Comparison of ENCODE assay signal across 7 cellular contexts in genomic region chr5:98929982-98930355, GRCh38. TPM values are rescaled to one million over a fixed set of nuclear protein-coding genes. Genes with fewer than 3 reads are reported as not detected.
DNase-seq lines count a peak whose midpoint lies in the region; ATAC-seq and TF ChIP-seq lines count a peak whose summit lies in the region.

No MANE protein-coding gene starts in this region.

- H3K4me1 ChIP-seq in HAP-1, result peaks cover 47% of the 10 kb centered on the region
- peaks cover 14% of the 10 kb centered on the region for H3K4me1 ChIP-seq in foreskin keratinocyte
- H3K4me1 ChIP-seq in skeletal muscle tissue (ENCODE audit: control insufficient read depth in 3 of 3, insufficient read depth in 3 of 3, low read length in 3 of 3), result peaks cover 15 to 36% (median 35%) of the 10 kb centered on the region in 3 donors

- H3K27ac ChIP-seq in foreskin keratinocyte (peak overlapping the region; percentile 92), skeletal muscle tissue (ENCODE audit: low read depth, low read length) (peak overlapping the region; percentile 100)

- H3K27me3 ChIP-seq in HAP-1 (ENCODE audit: low read depth) (no peaks in the 10 kb centered on the region), foreskin keratinocyte (no peaks in the 10 kb centered on the region), skeletal muscle tissue (ENCODE audit: control insufficient read depth in 3 of 3, insufficient read depth in 3 of 3, low read length in 3 of 3) (no peaks in the 10 kb centered on the region)

- H3K4me3 ChIP-seq in HAP-1 (peak overlapping the region; percentile 94), skeletal muscle tissue (ENCODE audit: low read length in 3 of 3) (peak overlapping the region; percentile 88 to 97 (median 95))

- ATAC-seq in T-helper 17 cell (no peak), foreskin keratinocyte (no peak), HG03432 (IDR thresholded peaks at IDR 0.05; ENCODE audit: unreplicated experiment) (no peak)

- TF ChIP-seq CTCF in foreskin keratinocyte (conservative IDR thresholded peaks at IDR 0.05), result no peak

- peaks cover 12% of the 10 kb centered on the region for H3K36me3 ChIP-seq in HAP-1 (replicated peaks)
- peaks cover 0 to 4% (median 0%) of the 10 kb centered on the region in 3 donors for H3K36me3 ChIP-seq in skeletal muscle tissue (ENCODE audit: control insufficient read depth in 3 of 3, insufficient read depth in 3 of 3, low read length in 3 of 3)

- H3K4me3 Mint-ChIP-seq in T-helper 17 cell, result peak overlapping the region; percentile 99

- H3K36me3 Mint-ChIP-seq in T-helper 17 cell (ENCODE audit: low read depth), result peaks cover 7% of the 10 kb centered on the region

- H3K9ac ChIP-seq in skeletal muscle tissue (ENCODE audit: low read depth in 1 of 3, low read length in 3 of 3), result peak overlapping the region; percentile 100

- no peaks in the 10 kb centered on the region for H3K27me3 Mint-ChIP-seq in T-helper 17 cell

- H3K27ac Mint-ChIP-seq in T-helper 17 cell, result peak overlapping the region; percentile 92

- DNase-seq in HAP-1 (ENCODE audit: low spot score in 2 of 2) (peak in 1 of 2 experiments; percentile 25), T-helper 17 cell (no peak), foreskin keratinocyte (no peak), SIG-M5 treated with dmso at 0.1 percent for 504 hours (lab: John Stamatoyannopoulos, UW; ENCODE audit: unreplicated experiment) (no peak), NCI-H446 treated with DMSO at 0.1 percent for 48 hours (lab: John Stamatoyannopoulos, UW) (no peak)

- H3K4me1 Mint-ChIP-seq in T-helper 17 cell, result peaks cover 36% of the 10 kb centered on the region

- in situ Hi-C loops in HAP-1 (cut with MboI; ENCODE audit: low sequenced_read_pairs), result no loop called here

- H3K9me3 ChIP-seq in HAP-1 (no peaks in the 10 kb centered on the region), T-helper 17 cell (ENCODE audit: control insufficient read depth, low read length, poor library complexity, severe bottlenecking) (no peaks in the 10 kb centered on the region), skeletal muscle tissue (ENCODE audit: control insufficient read depth in 3 of 3, low read length in 3 of 3) (no peaks in the 10 kb centered on the region)

RNA-seq across cellular contexts. Expression of gene CHD1, which starts 1.2 kb away (rescaled TPM):
- total RNA-seq in T-helper 17 cell (100 to 1,000 TPM; 170 to 199 TPM), foreskin keratinocyte (37.0 and 46.3 TPM in 2 replicates), skeletal muscle tissue (50.6 TPM)
- 8.0 and 11.8 TPM in 2 replicates for polyA plus RNA-seq in foreskin keratinocyte
